In genomic region chr1:115507256-115507589, GRCh38 we compare ENCODE assay signal across 8 cellular contexts.
A peak's percentile ranks its signal among the peaks of the same experiment; 100 is the strongest.
DNase-seq lines count a peak whose midpoint lies in the region; ATAC-seq and TF ChIP-seq lines count a peak whose summit lies in the region.

No MANE protein-coding gene starts in this region.

- intact Hi-C loops in naive thymus-derived CD4-positive, alpha-beta T cell (cut with micrococcal nuclease), result no loop called here

- no peak overlapping the region; the same call in 1 of the 2 replicates for H3K4me3 ChIP-seq in AG04449 (ENCODE audit: low read depth, low read length)
- no peak overlapping the region for H3K4me3 ChIP-seq in HFF-Myc (replicated peaks; ENCODE audit: low read depth, low read length)
- H3K4me3 ChIP-seq in SU-DHL-6 (ENCODE audit: insufficient read depth, low read length, poor library complexity, severe bottlenecking), result no peak overlapping the region
- H3K4me3 ChIP-seq in naive thymus-derived CD4-positive, alpha-beta T cell (ENCODE audit: low read length), result no peak overlapping the region

- no peaks in the 10 kb centered on the region for H3K36me3 Mint-ChIP-seq in stimulated activated effector memory CD8-positive, alpha-beta T cell treated with anti-CD3 and anti-CD28 coated beads, Interleukin-12 subunit alpha, Interleukin-12 subunit beta, amount 100 ng/mL, for 72 hours
- H3K36me3 Mint-ChIP-seq in naive thymus-derived CD4-positive, alpha-beta T cell, result no peaks in the 10 kb centered on the region

- CTCF ChIA-PET in AG04449 (lab: Yijun Ruan, JAX), result interaction anchor here (0.8 to 3.9 kb wide), 25 partner anchors 11 to 527 kb away, joined by 3 to 37 read pairs (median 5); no protein-coding TSS in a partner anchor
- CTCF ChIA-PET in naive thymus-derived CD4-positive, alpha-beta T cell (lab: Charles Lee), result no interaction called here

- H3K4me1 ChIP-seq in naive thymus-derived CD4-positive, alpha-beta T cell (ENCODE audit: control insufficient read depth in 2 of 2, insufficient read depth in 2 of 2, low read length in 2 of 2), result no peaks in the 10 kb centered on the region

- no peak for TF ChIP-seq POLR2A in GM18505 (IDR thresholded peaks at IDR 0.05; ENCODE audit: borderline replicate concordance, extremely low read depth, insufficient read depth, insufficient read length)

- H3K27ac ChIP-seq in SU-DHL-6 (ENCODE audit: low read depth, low read length), result no peak overlapping the region
- H3K27ac ChIP-seq in naive thymus-derived CD4-positive, alpha-beta T cell (ENCODE audit: low read depth, low read length), result no peak overlapping the region

- H3K27ac Mint-ChIP-seq in stimulated activated effector memory CD8-positive, alpha-beta T cell treated with anti-CD3 and anti-CD28 coated beads, Interleukin-12 subunit alpha, Interleukin-12 subunit beta, amount 100 ng/mL, for 72 hours, result no peak overlapping the region
- no peak overlapping the region for H3K27ac Mint-ChIP-seq in naive thymus-derived CD4-positive, alpha-beta T cell

- no peak overlapping the region for H3K4me3 Mint-ChIP-seq in stimulated activated effector memory CD8-positive, alpha-beta T cell treated with anti-CD3 and anti-CD28 coated beads, Interleukin-12 subunit alpha, Interleukin-12 subunit beta, amount 100 ng/mL, for 72 hours
- H3K4me3 Mint-ChIP-seq in naive thymus-derived CD4-positive, alpha-beta T cell, result no peak overlapping the region

- H3K4me1 Mint-ChIP-seq in stimulated activated effector memory CD8-positive, alpha-beta T cell treated with anti-CD3 and anti-CD28 coated beads, Interleukin-12 subunit alpha, Interleukin-12 subunit beta, amount 100 ng/mL, for 72 hours, result no peaks in the 10 kb centered on the region
- H3K4me1 Mint-ChIP-seq in naive thymus-derived CD4-positive, alpha-beta T cell, result no peaks in the 10 kb centered on the region

- H2AFZ ChIP-seq in SU-DHL-6 (ENCODE audit: low read depth, low read length, severe bottlenecking), result no peak overlapping the region

- peaks cover 7 to 15% (median 13%) of the 10 kb centered on the region in 5 donors for H3K27me3 Mint-ChIP-seq in naive thymus-derived CD4-positive, alpha-beta T cell

- ATAC-seq in GM18505 (IDR thresholded peaks at IDR 0.05; ENCODE audit: unreplicated experiment) (no peak), GM21447 (IDR thresholded peaks at IDR 0.05; ENCODE audit: unreplicated experiment) (no peak)
- no peak for ATAC-seq in stimulated activated effector memory CD8-positive, alpha-beta T cell treated with anti-CD3 and anti-CD28 coated beads, Interleukin-12 subunit alpha, Interleukin-12 subunit beta, amount 100 ng/mL, for 72 hours
- ATAC-seq in naive thymus-derived CD4-positive, alpha-beta T cell, result no peak

- no peaks in the 10 kb centered on the region for H3K79me2 ChIP-seq in SU-DHL-6 (ENCODE audit: insufficient read depth, low read length)

- no peaks in the 10 kb centered on the region for H3K9me2 ChIP-seq in SU-DHL-6 (replicated peaks; ENCODE audit: insufficient read depth, low read length)

- no peaks in the 10 kb centered on the region for H3K27me3 ChIP-seq in SU-DHL-6 (ENCODE audit: low read length)
- H3K27me3 ChIP-seq in naive thymus-derived CD4-positive, alpha-beta T cell (ENCODE audit: control insufficient read depth in 2 of 2, insufficient read depth in 2 of 2, low read length in 2 of 2), result no peaks in the 10 kb centered on the region

- no peaks in the 10 kb centered on the region for H3K9me3 ChIP-seq in SU-DHL-6 (ENCODE audit: insufficient read depth, low read length)
- no peaks in the 10 kb centered on the region for H3K9me3 ChIP-seq in naive thymus-derived CD4-positive, alpha-beta T cell (ENCODE audit: control insufficient read depth in 2 of 3, low read length in 3 of 3)

- no peaks in the 10 kb centered on the region for H3F3A ChIP-seq in SU-DHL-6 (ENCODE audit: insufficient read depth)

- H3K9ac ChIP-seq in SU-DHL-6 (ENCODE audit: low read length), result no peak overlapping the region

- DNase-seq in AG04449 (ENCODE audit: low read depth, low spot score) (no peak), HFF-Myc (ENCODE audit: extremely low read depth, low read depth) (no peak), hepatic stellate cell (ENCODE audit: low spot score) (peak; percentile 38)
- DNase-seq in stimulated activated effector memory CD8-positive, alpha-beta T cell treated with anti-CD3 and anti-CD28 coated beads, Interleukin-12 subunit alpha, Interleukin-12 subunit beta, amount 100 ng/mL, for 72 hours (ENCODE audit: low spot score in 2 of 2), result no peak
- no peak for DNase-seq in naive thymus-derived CD4-positive, alpha-beta T cell

- H4K20me1 ChIP-seq in SU-DHL-6 (ENCODE audit: low read depth, low read length), result no peaks in the 10 kb centered on the region

- no peaks in the 10 kb centered on the region for H3K36me3 ChIP-seq in SU-DHL-6 (ENCODE audit: low read length)
- no peaks in the 10 kb centered on the region for H3K36me3 ChIP-seq in naive thymus-derived CD4-positive, alpha-beta T cell (ENCODE audit: control insufficient read depth in 2 of 3, insufficient read depth in 3 of 3, low read length in 3 of 3)

- H3K4me2 ChIP-seq in SU-DHL-6 (ENCODE audit: low read depth, low read length, poor library complexity, severe bottlenecking), result no peak overlapping the region

- TF ChIP-seq CTCF in AG04449 (IDR thresholded peaks at IDR 0.05; ENCODE audit: insufficient read depth, low read length, missing control alignments) (peak; percentile 70), HFF-Myc (IDR thresholded peaks at IDR 0.05; ENCODE audit: low read depth, low read length, missing control alignments) (peak; percentile 68), SU-DHL-6 (IDR thresholded peaks at IDR 0.05; ENCODE audit: insufficient read depth, low read length, poor library complexity, severe bottlenecking) (peak; percentile 8)

- POLR2A ChIA-PET in AG04449 (lab: Yijun Ruan, JAX), result interaction anchor here (1.0 kb wide), 1 partner anchor 174 kb away, joined by 3 read pairs; no protein-coding TSS in a partner anchor
- POLR2A ChIA-PET in naive thymus-derived CD4-positive, alpha-beta T cell (lab: Charles Lee), result interaction anchor here (0.8 kb wide), 1 partner anchor 103 kb away, joined by 3 read pairs; no protein-coding TSS in a partner anchor

- no peaks in the 10 kb centered on the region for H3K9me3 Mint-ChIP-seq in stimulated activated effector memory CD8-positive, alpha-beta T cell treated with anti-CD3 and anti-CD28 coated beads, Interleukin-12 subunit alpha, Interleukin-12 subunit beta, amount 100 ng/mL, for 72 hours
- H3K9me3 Mint-ChIP-seq in naive thymus-derived CD4-positive, alpha-beta T cell, result no peaks in the 10 kb centered on the region

Comparison
In these comparisons a context has a peak if more than half of its experiments do, and no peak if none do; other contexts are left out.
1. CTCF ChIP-seq: peak in every context shown above with its lines; median percentile 70 in AG04449; 68 in HFF-Myc; 8 in SU-DHL-6.